Comparison of ENCODE assay signal across 15 cellular contexts in the genomic region with DNA sequence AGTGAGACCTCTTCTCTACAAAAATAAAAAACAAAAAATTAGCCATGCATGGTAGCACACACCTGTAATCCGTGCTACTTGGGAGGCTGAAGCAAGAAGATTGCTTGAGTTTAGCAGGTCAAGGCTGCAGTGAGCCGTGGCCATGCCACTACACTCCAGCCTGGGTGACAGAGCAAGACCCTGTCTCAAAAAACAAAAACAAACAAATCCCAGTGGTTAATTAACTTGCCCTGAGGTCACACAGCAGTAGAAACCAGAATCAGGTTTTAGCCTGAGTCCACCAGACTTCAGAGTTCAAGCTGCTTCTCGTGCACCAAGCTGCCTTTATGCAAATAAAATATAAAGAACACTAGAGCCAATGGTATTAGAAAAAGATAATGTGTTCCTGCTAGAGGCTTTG.
A peak's percentile ranks its signal among the peaks of the same experiment; 100 is the strongest.
DNase-seq lines count a peak whose midpoint lies in the region; ATAC-seq and TF ChIP-seq lines count a peak whose summit lies in the region.
"Had no signal": no experiment of that assay in that cellular context is flagged by ENCODE, and none has a peak within 500 bp of the region (broad histone marks: within the 10 kb centered on the region; RNA-seq: fewer than 3 reads in every experiment).

No MANE protein-coding gene starts in this region.

- no peak for TF ChIP-seq POLR2A in spleen (IDR thresholded peaks at IDR 0.05)

- intact Hi-C loops in spleen (cut with DNase I; ENCODE audit: low total_unique reads) = no loop called here

- 72 to 84% (median 82%) methylated on average over 3 of the region's 3 CpGs for WGBS in spleen, 5 donors
- WGBS in trophoblast cell (ENCODE audit: extremely low coverage, insufficient coverage, insufficient read length) = no CpG with 5 or more reads among the region's 3 CpGs

- H3K27ac ChIP-seq in GM23338 (ENCODE audit: low read depth) = peak overlapping the region; percentile 3; the same call in 1 of the 2 replicates
- H3K27ac ChIP-seq in spleen = no peak overlapping the region
- H3K27ac ChIP-seq in trophoblast cell (ENCODE audit: low read depth, low read length) = no peak overlapping the region
- H3K27ac ChIP-seq: C4-2B, SJSA1 had no signal

- no peak overlapping the region for H3K4ac ChIP-seq in trophoblast cell (ENCODE audit: low read depth, low read length)

- no peak overlapping the region for H3K23ac ChIP-seq in trophoblast cell (ENCODE audit: low read length)

- no peaks in the 10 kb centered on the region for H3K79me2 ChIP-seq in GM23338 (replicated peaks; ENCODE audit: insufficient read depth)
- no peaks in the 10 kb centered on the region for H3K79me2 ChIP-seq in trophoblast cell (ENCODE audit: control insufficient read depth, insufficient read depth, low read length, poor library complexity)

- H4K12ac ChIP-seq in trophoblast cell (ENCODE audit: low read depth, low read length) = no peak overlapping the region

- H3K4me1 ChIP-seq in GM23338 (ENCODE audit: insufficient read depth) (peaks cover 15% of the 10 kb centered on the region; the same call in 1 of the 2 replicates), spleen (no peaks in the 10 kb centered on the region), trophoblast cell (ENCODE audit: control insufficient read depth in 1 of 2, insufficient read depth in 2 of 2, low read length in 2 of 2) (no peaks in the 10 kb centered on the region)
- H3K4me1 ChIP-seq: SJSA1 had no signal

- H3K18ac ChIP-seq in trophoblast cell (ENCODE audit: low read length) = no peak overlapping the region

- H3K9me3 ChIP-seq in spleen (no peaks in the 10 kb centered on the region), trophoblast cell (ENCODE audit: insufficient read depth, low read depth, low read length) (peaks cover 4% of the 10 kb centered on the region)
- H3K9me3 ChIP-seq: SJSA1 had no signal

- no peaks in the 10 kb centered on the region; the same call in 1 of the 2 replicates for H3K36me3 ChIP-seq in GM23338 (ENCODE audit: insufficient read depth)
- no peaks in the 10 kb centered on the region for H3K36me3 ChIP-seq in spleen
- H3K36me3 ChIP-seq in trophoblast cell (ENCODE audit: control insufficient read depth in 1 of 2, insufficient read depth in 2 of 2, low read length in 2 of 2) = no peaks in the 10 kb centered on the region
- H3K36me3 ChIP-seq: SJSA1 had no signal

- no peak overlapping the region for H3K4me3 Mint-ChIP-seq in GM23338
- H3K4me3 Mint-ChIP-seq: activated CD4-positive, alpha-beta memory T cell treated with anti-CD3 and anti-CD28 coated beads, Interleukin-2, amount 10 ng/mL, durations not matched to agents 7 days and 5 days had no signal

- ATAC-seq in GM19328 (IDR thresholded peaks at IDR 0.05; ENCODE audit: unreplicated experiment) (peak; percentile 81), GM23338 (no peak), HG03280 (IDR thresholded peaks at IDR 0.05; ENCODE audit: unreplicated experiment) (peak; percentile 48)
- ATAC-seq: HCT116 had no signal

- TF ChIP-seq CTCF in GM23338 (conservative IDR thresholded peaks at IDR 0.05; ENCODE audit: low read depth in 2 of 2) (no peak), spleen (IDR thresholded peaks at IDR 0.05 in 8 of 11, conservative IDR thresholded peaks at IDR 0.05 in 3 of 11) (no peak)

- H3K27me3 Mint-ChIP-seq in GM23338 (ENCODE audit: insufficient read depth, low read depth, poor library complexity) = peaks cover 4% of the 10 kb centered on the region
- H3K27me3 Mint-ChIP-seq: activated CD4-positive, alpha-beta memory T cell treated with anti-CD3 and anti-CD28 coated beads, Interleukin-2, amount 10 ng/mL, durations not matched to agents 7 days and 5 days had no signal

- H3K4me3 ChIP-seq in GM23338 (no peak overlapping the region), spleen (no peak overlapping the region), trophoblast cell (ENCODE audit: low read depth, low read length) (no peak overlapping the region)
- H3K4me3 ChIP-seq: SJSA1 had no signal

- H3F3A ChIP-seq in GM23338 (replicated peaks; ENCODE audit: low read depth) = no peaks in the 10 kb centered on the region

- H2BK12ac ChIP-seq in trophoblast cell (ENCODE audit: low read length) = no peak overlapping the region

- H3K9ac ChIP-seq in trophoblast cell (ENCODE audit: low read length) = no peak overlapping the region

- no peaks in the 10 kb centered on the region for H4K20me1 ChIP-seq in GM23338 (replicated peaks; ENCODE audit: insufficient read depth)

- no peak overlapping the region for H2AK5ac ChIP-seq in trophoblast cell (ENCODE audit: low read length)

- no peak overlapping the region for H3K4me2 ChIP-seq in GM23338
- H3K4me2 ChIP-seq in trophoblast cell (ENCODE audit: low read length) = no peak overlapping the region

- H3K14ac ChIP-seq in trophoblast cell (ENCODE audit: low read length) = no peak overlapping the region

- no peaks in the 10 kb centered on the region; the same call in 1 of the 2 replicates for H3K9me2 ChIP-seq in GM23338 (ENCODE audit: insufficient read depth)

- H4K8ac ChIP-seq in trophoblast cell (ENCODE audit: low read depth, low read length) = no peak overlapping the region

- H3K4me1 Mint-ChIP-seq in GM23338 = peaks cover 3% of the 10 kb centered on the region
- H3K4me1 Mint-ChIP-seq: activated CD4-positive, alpha-beta memory T cell treated with anti-CD3 and anti-CD28 coated beads, Interleukin-2, amount 10 ng/mL, durations not matched to agents 7 days and 5 days had no signal

- H3K79me1 ChIP-seq in trophoblast cell (ENCODE audit: low read length) = no peaks in the 10 kb centered on the region

- H2BK5ac ChIP-seq in trophoblast cell (ENCODE audit: low read depth, low read length, poor library complexity) = no peak overlapping the region

- peaks cover 5% of the 10 kb centered on the region; the same call in 2 of the 3 replicates for H3K36me3 Mint-ChIP-seq in GM23338 (ENCODE audit: low read depth)

- H2BK120ac ChIP-seq in trophoblast cell (ENCODE audit: insufficient read depth, low read length, poor library complexity) = no peak overlapping the region

- H3K9me3 Mint-ChIP-seq in GM23338 = no peaks in the 10 kb centered on the region; the same call in 2 of the 3 replicates
- H3K9me3 Mint-ChIP-seq: activated CD4-positive, alpha-beta memory T cell treated with anti-CD3 and anti-CD28 coated beads, Interleukin-2, amount 10 ng/mL, durations not matched to agents 7 days and 5 days had no signal

- DNase-seq in GM23338 (ENCODE audit: low spot score) (no peak), spleen (peak; percentile 56), NCI-H1436 (lab: John Stamatoyannopoulos, UW) (no peak), trophoblast cell (no peak), cerebellar cortex (ENCODE audit: low spot score) (no peak)
- DNase-seq: activated CD4-positive, alpha-beta memory T cell treated with anti-CD3 and anti-CD28 coated beads, Interleukin-2, amount 10 ng/mL, durations not matched to agents 7 days and 5 days; activated gamma-delta T cell; effector CD8-positive, alpha-beta T cell; mesendoderm; small intestine had no signal

- H3K27me3 ChIP-seq in GM23338 (ENCODE audit: insufficient read depth) (no peaks in the 10 kb centered on the region), spleen (replicated peaks in 1 of 7) (no peaks in the 10 kb centered on the region), trophoblast cell (ENCODE audit: insufficient read depth, low read length) (no peaks in the 10 kb centered on the region)
- H3K27me3 ChIP-seq: SJSA1 had no signal

- no peak overlapping the region for H2AFZ ChIP-seq in GM23338
- no peak overlapping the region for H2AFZ ChIP-seq in trophoblast cell (ENCODE audit: insufficient read depth, low read length, poor library complexity)

- no peak overlapping the region for H3K27ac Mint-ChIP-seq in GM23338
- H3K27ac Mint-ChIP-seq: activated CD4-positive, alpha-beta memory T cell treated with anti-CD3 and anti-CD28 coated beads, Interleukin-2, amount 10 ng/mL, durations not matched to agents 7 days and 5 days had no signal

- no peak overlapping the region for H4K91ac ChIP-seq in trophoblast cell (ENCODE audit: low read depth, low read length)

TF ChIP-seq in GM23338, 12 proteins besides CTCF, POLR2A, EP300 and RAD21 (continues in another document):
- no peak for TF ChIP-seq ETS1 (IDR thresholded peaks at IDR 0.05)
- no peak for TF ChIP-seq REST (IDR thresholded peaks at IDR 0.05; ENCODE audit: unreplicated experiment)
- TF ChIP-seq EZH2phosphoT487 (IDR thresholded peaks at IDR 0.05; ENCODE audit: unreplicated experiment) = no peak
- TF ChIP-seq EZH2 (IDR thresholded peaks at IDR 0.05; ENCODE audit: low read depth, unreplicated experiment) = no peak
- TF ChIP-seq STAT1 (IDR thresholded peaks at IDR 0.05; ENCODE audit: unreplicated experiment) = no peak
- no peak for TF ChIP-seq POLR2AphosphoS5 (IDR thresholded peaks at IDR 0.05; ENCODE audit: low read depth)
